In the genomic region with DNA sequence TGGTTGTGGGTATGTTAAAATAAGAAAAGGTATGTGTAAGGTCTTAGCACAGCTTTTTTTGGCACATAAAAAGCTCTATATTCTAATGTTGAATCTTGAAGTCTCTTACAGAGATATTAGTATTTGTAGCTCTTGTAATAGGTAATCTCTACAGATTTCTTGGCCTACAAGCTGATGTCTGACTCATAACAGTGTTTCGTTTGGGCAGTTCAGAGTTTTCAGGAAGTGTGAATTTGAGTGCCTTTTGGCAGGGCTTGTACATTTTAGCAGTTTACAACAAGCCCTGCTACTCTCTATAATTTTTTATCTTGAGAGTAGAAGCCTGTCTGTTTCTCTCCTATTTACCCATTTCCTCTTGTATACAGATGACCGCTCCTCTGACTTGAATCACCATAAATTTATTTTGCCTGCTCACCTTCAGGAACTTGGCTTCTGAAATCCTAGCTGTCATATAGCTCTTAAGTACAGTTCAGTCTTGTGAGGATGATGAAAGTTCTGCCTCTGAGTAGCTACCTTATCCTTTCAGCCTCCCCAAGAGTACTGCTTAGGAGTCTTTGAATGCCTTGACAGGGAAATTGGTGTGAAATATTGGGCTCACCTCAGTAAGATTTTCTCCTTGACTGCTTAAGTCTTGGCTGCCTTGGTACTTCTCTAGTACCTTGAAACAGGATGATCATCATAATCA, we compare ENCODE assay signal across 8 cellular contexts.
DNase-seq lines count a peak whose midpoint lies in the region; ATAC-seq, FAIRE-seq and TF ChIP-seq lines count a peak whose summit lies in the region.

No MANE protein-coding gene starts in this region.

- no peaks in the 10 kb centered on the region; the same call in 1 of the 2 replicates for H3K4me1 ChIP-seq in GM12878 (ENCODE audit: control insufficient read depth, insufficient read depth, low read length)
- no peaks in the 10 kb centered on the region for H3K4me1 ChIP-seq in effector memory CD4-positive, alpha-beta T cell (ENCODE audit: control insufficient read depth, insufficient read depth, low read length, poor library complexity, severe bottlenecking)

- RAD21 ChIA-PET in GM12878 (lab: Charles Lee; ENCODE audit: unreplicated experiment), result no interaction called here

- no peak for TF ChIP-seq CTCF in GM12878 (IDR thresholded peaks at IDR 0.05 in 2 of 3, conservative IDR thresholded peaks at IDR 0.05 in 1 of 3; ENCODE audit: control insufficient read depth in 2 of 3, extremely low read depth in 1 of 3, insufficient read depth in 1 of 3, low read depth in 3 of 3, low read length in 3 of 3)

- H3K27ac ChIP-seq in GM12878 (ENCODE audit: control insufficient read depth, insufficient read depth), result no peak overlapping the region
- H3K27ac ChIP-seq in effector memory CD4-positive, alpha-beta T cell (ENCODE audit: insufficient read depth, low read length, poor library complexity, severe bottlenecking), result no peak overlapping the region

- no peaks in the 10 kb centered on the region for H3K27me3 ChIP-seq in GM12878 (replicated peaks in 1 of 2; ENCODE audit: control insufficient read depth in 2 of 2, insufficient read depth in 2 of 2, low read length in 1 of 2)
- H3K27me3 ChIP-seq in effector memory CD4-positive, alpha-beta T cell (replicated peaks; ENCODE audit: control insufficient read depth, insufficient read depth, low read length, poor library complexity, severe bottlenecking), result no peaks in the 10 kb centered on the region

- H3K4me3 ChIP-seq in GM12878, result no peak overlapping the region
- H3K4me3 ChIP-seq in effector memory CD4-positive, alpha-beta T cell (ENCODE audit: insufficient read depth, low read depth, low read length, poor library complexity, severe bottlenecking), result no peak overlapping the region

- CTCF ChIA-PET in GM12878 (lab: Yijun Ruan, JAX), result interaction anchor here (0.9 kb wide), 1 partner anchor 25 kb away, joined by 3 read pairs; no protein-coding TSS in a partner anchor

- no peak overlapping the region for H3K9ac ChIP-seq in GM12878 (ENCODE audit: control insufficient read depth, insufficient read depth, low read length)

- no peaks in the 10 kb centered on the region for H3K79me2 ChIP-seq in GM12878 (ENCODE audit: control insufficient read depth, insufficient read depth, low read length)

- H2AFZ ChIP-seq in GM12878 (ENCODE audit: control insufficient read depth, low read depth, low read length), result no peak overlapping the region

- intact Hi-C loops in GM12878 (cut with micrococcal nuclease; ENCODE audit: unreplicated experiment) (no loop called here), head of caudate nucleus (cut with DNase I) (no loop called here)

- TF ChIP-seq POLR2A in GM12878 (IDR thresholded peaks at IDR 0.05; ENCODE audit: low read depth, low read length), result no peak

- POLR2A ChIA-PET in GM12878 (lab: Charles Lee), result no interaction called here

- H3K36me3 ChIP-seq in GM12878 (ENCODE audit: control insufficient read depth in 2 of 2, insufficient read depth in 2 of 2, low read length in 1 of 2), result no peaks in the 10 kb centered on the region
- no peaks in the 10 kb centered on the region for H3K36me3 ChIP-seq in effector memory CD4-positive, alpha-beta T cell (ENCODE audit: control insufficient read depth, insufficient read depth, low read length)

- no TSS peak for BruUV-seq in GM12878 (replicated peaks; lab: Mats Ljungman, UMichigan)

- no peak for FAIRE-seq in GM12878 (lab: Jason Lieb, UNC)

- H3K9me3 ChIP-seq in GM12878 (replicated peaks; ENCODE audit: control insufficient read depth, insufficient read depth, low read length), result no peaks in the 10 kb centered on the region
- H3K9me3 ChIP-seq in effector memory CD4-positive, alpha-beta T cell (ENCODE audit: control insufficient read depth, low read length), result no peaks in the 10 kb centered on the region

- in situ Hi-C loops in GM12878 (cut with MboI), result no loop called here

- no peak for TF ChIP-seq RAD21 in GM12878 (IDR thresholded peaks at IDR 0.05; ENCODE audit: insufficient read depth, low read depth, low read length)

- 0 out of 2 replicates have a peak overlapping the region, but pooled peaks have one; percentile 25 for H3K4me2 ChIP-seq in GM12878 (ENCODE audit: control insufficient read depth, insufficient read depth)

- peak; percentile 97 for ATAC-seq in GM19397 (IDR thresholded peaks at IDR 0.05; ENCODE audit: unreplicated experiment)
- ATAC-seq in HG03039 (IDR thresholded peaks at IDR 0.05; ENCODE audit: unreplicated experiment), result peak; percentile 99
- ATAC-seq in GM12878, result peak; percentile 90
- no peak for ATAC-seq in activated CD4-positive, CD25-positive, alpha-beta regulatory T cell treated with anti-CD3 and anti-CD28 coated beads, Interleukin-2, amount 50 U/mL, for 24 hours

- H4K20me1 ChIP-seq in GM12878 (ENCODE audit: control insufficient read depth, insufficient read depth), result no peaks in the 10 kb centered on the region

- DNase-seq in GM12878 (ENCODE audit: low read depth, low spot score) (peak; percentile 15), renal cortical epithelial cell (ENCODE audit: low read depth) (peak; percentile 90), head of caudate nucleus (no peak), HCEC 1CT (no peak)
- no peak for DNase-seq in effector memory CD4-positive, alpha-beta T cell

- SMC1A ChIA-PET in GM12878 (lab: Charles Lee; ENCODE audit: uncharacterized antibody, unreplicated experiment), result no interaction called here

- WGBS in GM12878 (ENCODE audit: insufficient coverage, insufficient replicate concordance, low lambda C conversion rate, missing lambda C conversion rate), result 21% methylated on average over 2 of the region's 2 CpGs

- TF ChIP-seq EP300 in GM12878 (IDR thresholded peaks at IDR 0.05; ENCODE audit: borderline replicate concordance in 1 of 2, control insufficient read depth in 1 of 2, low read depth in 2 of 2, low read length in 2 of 2), result no peak

TF ChIP-seq in GM12878, 131 proteins besides CTCF, POLR2A, EP300 and RAD21:
- no peak for TF ChIP-seq SIX5 (IDR thresholded peaks at IDR 0.05; ENCODE audit: low read depth, low read length, severe bottlenecking)
- TF ChIP-seq SPI1 (IDR thresholded peaks at IDR 0.05; ENCODE audit: borderline replicate concordance, insufficient read depth, low read depth, low read length), result peak; percentile 63; the same call in 1 of the 2 replicates
- no peak for TF ChIP-seq SMAD1 (IDR thresholded peaks at IDR 0.05; ENCODE audit: low read depth, partially characterized antibody)
- peak; percentile 28; the same call in 1 of the 2 replicates for TF ChIP-seq RUNX3 (IDR thresholded peaks at IDR 0.05; ENCODE audit: low read length)
- TF ChIP-seq ZNF622 (IDR thresholded peaks at IDR 0.05), result no peak
- TF ChIP-seq IRF4 (IDR thresholded peaks at IDR 0.05; ENCODE audit: low read depth, low read length), result peak; percentile 63; the same call in 1 of the 2 replicates
- peak; percentile 62 for TF ChIP-seq JUNB (IDR thresholded peaks at IDR 0.05)
- no peak for TF ChIP-seq MYC (IDR thresholded peaks at IDR 0.05; ENCODE audit: insufficient read depth, insufficient read length, insufficient replicate concordance, low read length, severe bottlenecking)

Comparison
In these comparisons a context has a peak if more than half of its experiments do, and no peak if none do; other contexts are left out.
1. ATAC-seq: peak in GM19397 (single experiment), HG03039 (single experiment) and GM12878 (single experiment); none in activated CD4-positive, CD25-positive, alpha-beta regulatory T cell treated with anti-CD3 and anti-CD28 coated beads, Interleukin-2, amount 50 U/mL, for 24 hours (0 of 2).
2. DNase-seq: peak in GM12878 (single experiment) and renal cortical epithelial cell (single experiment); none in head of caudate nucleus (0 of 42), effector memory CD4-positive, alpha-beta T cell (0 of 3) and HCEC 1CT (single experiment).